20 cellular contexts compared by ENCODE assay signal in genomic region chr11:32851251-32851650, GRCh38. TPM values are rescaled to one million over a fixed set of nuclear protein-coding genes. Genes with fewer than 3 reads are reported as not detected.
DNase-seq lines count a peak whose midpoint lies in the region; ATAC-seq and TF ChIP-seq lines count a peak whose summit lies in the region.
"Had no signal": no experiment of that assay in that cellular context is flagged by ENCODE, and none has a peak within 500 bp of the region (broad histone marks: within the 10 kb centered on the region; RNA-seq: fewer than 3 reads in every experiment).

No MANE protein-coding gene starts in this region.

- H3K36me3 ChIP-seq in mammary epithelial cell (ENCODE audit: insufficient read depth, low read length): peaks cover 7% of the 10 kb centered on the region
- H3K36me3 ChIP-seq: BLaER1 had no signal

- dilution Hi-C loops in mammary epithelial cell (cut with HindIII; ENCODE audit: low sequenced_read_pairs): no loop called here

- H4K20me1 ChIP-seq in mammary epithelial cell (ENCODE audit: insufficient read depth, low read length): no peaks in the 10 kb centered on the region
- H4K20me1 ChIP-seq: BLaER1 had no signal

- H3K27ac Mint-ChIP-seq in MCF 10A (ENCODE audit: low read depth, unreplicated experiment): peak overlapping the region; percentile 82
- no peak overlapping the region for H3K27ac Mint-ChIP-seq in activated naive CD4-positive, alpha-beta T cell treated with anti-CD3 and anti-CD28 coated beads, Interleukin-2, amount 50 U/mL, for 72 hours
- H3K27ac Mint-ChIP-seq: CD4-positive, CD25-positive, alpha-beta regulatory T cell; GM23338 had no signal

- intact Hi-C loops in MCF 10A (cut with micrococcal nuclease): no loop called here
- intact Hi-C loops in mammary epithelial cell (cut with micrococcal nuclease): no loop called here

- H3K4me1 ChIP-seq in mammary epithelial cell (ENCODE audit: insufficient read depth, low read length): no peaks in the 10 kb centered on the region
- H3K4me1 ChIP-seq: BLaER1 had no signal

- no peak overlapping the region for H3K4me2 ChIP-seq in mammary epithelial cell (ENCODE audit: insufficient read depth, low read depth, low read length)
- H3K4me2 ChIP-seq: BLaER1, GM23338 had no signal

- CTCF ChIA-PET in MCF 10A (lab: Yijun Ruan, JAX): interaction anchor here (1.2 kb wide), 1 partner anchor 26 kb away, joined by 4 read pairs; no protein-coding TSS in a partner anchor
- CTCF ChIA-PET in mammary epithelial cell (lab: Charles Lee; ENCODE audit: low non-redundant PET): no interaction called here

- WGBS in mammary epithelial cell (ENCODE audit: low coverage, missing lambda C conversion rate): 100% methylated on average over 1 of the region's 1 CpG

- TF ChIP-seq CTCF in MCF 10A (IDR thresholded peaks at IDR 0.05; ENCODE audit: unreplicated experiment) (no peak), mammary epithelial cell (conservative IDR thresholded peaks at IDR 0.05 in 1 of 2, IDR thresholded peaks at IDR 0.05 in 1 of 2; ENCODE audit: extremely low read depth in 1 of 2, insufficient read depth in 1 of 2, low read depth in 1 of 2, low read length in 2 of 2) (no peak)

- peaks cover 7% of the 10 kb centered on the region for H3K36me3 Mint-ChIP-seq in MCF 10A (ENCODE audit: insufficient read depth, unreplicated experiment)
- no peaks in the 10 kb centered on the region for H3K36me3 Mint-ChIP-seq in activated naive CD4-positive, alpha-beta T cell treated with anti-CD3 and anti-CD28 coated beads, Interleukin-2, amount 50 U/mL, for 72 hours
- H3K36me3 Mint-ChIP-seq: CD4-positive, CD25-positive, alpha-beta regulatory T cell had no signal

- no peaks in the 10 kb centered on the region for H3K79me2 ChIP-seq in mammary epithelial cell (ENCODE audit: insufficient read depth, low read length)

- no peak for ATAC-seq in activated naive CD4-positive, alpha-beta T cell treated with anti-CD3 and anti-CD28 coated beads, Interleukin-2, amount 50 U/mL, for 72 hours
- ATAC-seq: GM12878, GM23338, HepG2 had no signal

- no peak overlapping the region for H3K4me3 ChIP-seq in mammary epithelial cell (replicated peaks in 1 of 3; ENCODE audit: insufficient read depth in 1 of 3, low read depth in 2 of 3, low read length in 3 of 3)
- H3K4me3 ChIP-seq: BLaER1, GM12878, GM23338 had no signal

- no peak for DNase-seq in MCF 10A (ENCODE audit: unreplicated experiment)
- DNase-seq in mammary epithelial cell: no peak
- DNase-seq in epidermal melanocyte (ENCODE audit: insufficient read length, low spot score): peak; percentile 46
- peak; percentile 34 for DNase-seq in globus pallidus (ENCODE audit: low spot score)
- no peak for DNase-seq in HPDE6-E6E7 (ENCODE audit: extremely low spot score)
- DNase-seq in nucleus accumbens (lab: John Stamatoyannopoulos, UW): no peak
- DNase-seq in activated naive CD4-positive, alpha-beta T cell treated with anti-CD3 and anti-CD28 coated beads, Interleukin-2, amount 50 U/mL, for 72 hours (ENCODE audit: low spot score in 2 of 2): no peak
- DNase-seq in RKO (ENCODE audit: low spot score): no peak
- DNase-seq: Calu3; CD4-positive, CD25-positive, alpha-beta regulatory T cell; DMS 273 treated with DMSO at 0.1 percent for 48 hours; DMS79; H9 had no signal

- in situ Hi-C loops in mammary epithelial cell (cut with MboI; ENCODE audit: low sequenced_read_pairs in 2 of 2): no loop called here

- BruUV-seq in MCF 10A (replicated peaks; lab: Mats Ljungman, UMichigan): no TSS peak
- no TSS peak for BruUV-seq in mammary epithelial cell (replicated peaks; lab: Mats Ljungman, UMichigan)

- H2AFZ ChIP-seq in mammary epithelial cell (ENCODE audit: low read depth, low read length): no peak overlapping the region
- H2AFZ ChIP-seq: GM23338 had no signal

- no peaks in the 10 kb centered on the region for H3K27me3 Mint-ChIP-seq in MCF 10A (ENCODE audit: insufficient read depth, unreplicated experiment)

- H3K4me1 Mint-ChIP-seq in MCF 10A (ENCODE audit: insufficient read depth, unreplicated experiment): peaks cover 13% of the 10 kb centered on the region
- H3K4me1 Mint-ChIP-seq: CD4-positive, CD25-positive, alpha-beta regulatory T cell had no signal

- no peak overlapping the region for H3K9ac ChIP-seq in mammary epithelial cell (ENCODE audit: insufficient read depth, low read length)
- H3K9ac ChIP-seq: BLaER1 had no signal

- no peaks in the 10 kb centered on the region for H3K27me3 ChIP-seq in mammary epithelial cell (ENCODE audit: insufficient read depth, low read length)
- H3K27me3 ChIP-seq: BLaER1 had no signal

- H3K4me3 Mint-ChIP-seq in MCF 10A (ENCODE audit: unreplicated experiment): no peak overlapping the region
- H3K4me3 Mint-ChIP-seq: GM23338, H9 had no signal

- no peaks in the 10 kb centered on the region for H3K9me3 Mint-ChIP-seq in MCF 10A (ENCODE audit: unreplicated experiment)
- peaks cover 0 to 3% of the 10 kb centered on the region in 2 donors for H3K9me3 Mint-ChIP-seq in activated naive CD4-positive, alpha-beta T cell treated with anti-CD3 and anti-CD28 coated beads, Interleukin-2, amount 50 U/mL, for 72 hours
- H3K9me3 Mint-ChIP-seq: GM23338, H9 had no signal

- H3K9me3 ChIP-seq in mammary epithelial cell (replicated peaks; ENCODE audit: insufficient read depth, low read length): no peaks in the 10 kb centered on the region
- H3K9me3 ChIP-seq: BLaER1 had no signal

- POLR2A ChIA-PET in MCF 10A (lab: Yijun Ruan, JAX): interaction anchor here (1.1 to 2.9 kb wide), 4 partner anchors 12 to 42 kb away, joined by 3 to 28 read pairs (median 8); partner anchors contain the start of genes PRRG4 and QSER1

- H3K27ac ChIP-seq in mammary epithelial cell (ENCODE audit: insufficient read depth, low read depth, low read length): no peak overlapping the region
- H3K27ac ChIP-seq: 22Rv1, BLaER1 had no signal

RNA-seq across cellular contexts. Expression of gene PRRG4, which starts 21.5 kb away (rescaled TPM):
- total RNA-seq in MCF 10A (2022) (1.1 and 1.2 TPM in 2 replicates), mammary epithelial cell (10 to 100 TPM; 10.3 to 15.2 TPM)
- 7.0 TPM for polyA plus RNA-seq in mammary epithelial cell
- polyA minus RNA-seq in mammary epithelial cell: 14.9 TPM
- under 1 TPM; 0.32 to 0.39 TPM for total RNA-seq in activated naive CD4-positive, alpha-beta T cell treated with anti-CD3 and anti-CD28 coated beads, Interleukin-2, amount 50 U/mL, for 72 hours

RNA-seq across cellular contexts. Expression of gene QSER1, which starts 41.4 kb away (rescaled TPM):
- 34.0 and 39.3 TPM in 2 replicates for total RNA-seq in MCF 10A (2022)
- 10 to 100 TPM; 23.7 to 33.2 TPM for total RNA-seq in mammary epithelial cell
- 7.3 TPM for polyA plus RNA-seq in mammary epithelial cell
- polyA minus RNA-seq in mammary epithelial cell: 35.1 TPM
- total RNA-seq in activated naive CD4-positive, alpha-beta T cell treated with anti-CD3 and anti-CD28 coated beads, Interleukin-2, amount 50 U/mL, for 72 hours: 10 to 100 TPM; 10.0 to 18.4 TPM

RNA-seq across cellular contexts. Expression of gene CCDC73, which starts 56.8 kb away (rescaled TPM):
- 0.09 and 0.17 TPM in 2 replicates for total RNA-seq in MCF 10A (2022)
- not detected for total RNA-seq in mammary epithelial cell
- not detected for polyA plus RNA-seq in mammary epithelial cell
- not detected for polyA minus RNA-seq in mammary epithelial cell
- total RNA-seq in activated naive CD4-positive, alpha-beta T cell treated with anti-CD3 and anti-CD28 coated beads, Interleukin-2, amount 50 U/mL, for 72 hours: under 1 TPM in 1 of 2 donors, not detected in 1; 0.10 TPM
- total RNA-seq: A673; Calu3; CD4-positive, CD25-positive, alpha-beta regulatory T cell; G401; GM23338 had no signal

Comparison
In these comparisons a context has a peak if more than half of its experiments do, and no peak if none do; other contexts are left out.
1. DNase-seq: peak in epidermal melanocyte (single experiment) and globus pallidus (single experiment); none in MCF 10A (single experiment), mammary epithelial cell (single experiment), HPDE6-E6E7 (single experiment), nucleus accumbens (0 of 56), activated naive CD4-positive, alpha-beta T cell treated with anti-CD3 and anti-CD28 coated beads, Interleukin-2, amount 50 U/mL, for 72 hours (0 of 2) and RKO (single experiment).